In the genomic region with DNA sequence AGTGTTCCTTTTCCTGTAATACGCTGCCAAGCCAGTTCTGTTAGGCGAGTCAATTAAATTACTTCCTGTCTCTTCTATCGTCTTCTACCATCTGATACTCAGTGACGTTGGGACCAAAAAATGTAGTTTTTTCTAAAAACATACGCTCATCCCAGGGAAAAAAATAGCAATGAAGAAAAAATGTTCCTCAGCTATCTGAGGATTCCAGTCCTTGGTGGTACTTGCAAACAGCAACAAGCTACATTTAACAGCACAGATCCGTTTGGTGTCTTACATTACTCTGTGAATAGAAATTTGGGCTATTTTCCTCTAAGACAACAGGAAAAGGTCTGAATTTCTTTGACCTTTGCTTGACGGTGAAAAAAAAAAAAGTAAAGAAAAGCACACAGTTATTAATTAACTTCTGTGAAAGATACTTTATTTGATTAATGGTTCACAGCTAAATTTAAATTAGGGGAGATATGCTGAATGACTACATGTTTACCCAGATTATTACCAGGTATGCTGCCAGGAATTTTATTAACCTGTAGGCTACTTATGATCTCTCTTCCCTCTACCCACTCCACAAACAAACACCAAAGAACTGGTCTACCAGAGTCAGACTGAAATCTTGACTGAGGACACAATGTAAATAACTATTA, we compare ENCODE assay signal across 9 cellular contexts.
A peak's percentile ranks its signal among the peaks of the same experiment; 100 is the strongest.
DNase-seq lines count a peak whose midpoint lies in the region; ATAC-seq, FAIRE-seq and TF ChIP-seq lines count a peak whose summit lies in the region.
"Had no signal": no experiment of that assay in that cellular context is flagged by ENCODE, and none has a peak within 500 bp of the region (broad histone marks: within the 10 kb centered on the region; RNA-seq: fewer than 3 reads in every experiment).

No MANE protein-coding gene starts in this region.

- no peak overlapping the region for H4K91ac ChIP-seq in mesenchymal stem cell (ENCODE audit: low read length)

- H3K14ac ChIP-seq in mesenchymal stem cell (ENCODE audit: low read length in 2 of 2), result no peak overlapping the region

- no peaks in the 10 kb centered on the region for H3K79me2 ChIP-seq in DOHH2 (ENCODE audit: control insufficient read depth, low read length)
- H3K79me2 ChIP-seq in astrocyte (ENCODE audit: insufficient read depth, low read length), result no peaks in the 10 kb centered on the region

- H2BK5ac ChIP-seq in mesenchymal stem cell (ENCODE audit: low read depth, low read length, poor library complexity, severe bottlenecking), result peak overlapping the region; percentile 92

- H3K9me2 ChIP-seq in DOHH2 (replicated peaks; ENCODE audit: control insufficient read depth, low read length), result no peaks in the 10 kb centered on the region

- no peak overlapping the region for H3K23ac ChIP-seq in mesenchymal stem cell (ENCODE audit: low read length in 2 of 2)

- CTCF ChIA-PET in Calu3 (lab: Charles Lee), result interaction anchor here (0.7 to 5.2 kb wide), 11 partner anchors 10 to 502 kb away, joined by 3 to 31 read pairs (median 4); no protein-coding TSS in a partner anchor

- H3K9me3 Mint-ChIP-seq in astrocyte (ENCODE audit: unreplicated experiment), result no peaks in the 10 kb centered on the region
- H3K9me3 Mint-ChIP-seq in Calu3 (ENCODE audit: low read depth, unreplicated experiment), result no peaks in the 10 kb centered on the region

- peak; percentile 66 for FAIRE-seq in astrocyte (lab: Jason Lieb, UNC)

- no peak overlapping the region for H3K27ac Mint-ChIP-seq in astrocyte (ENCODE audit: unreplicated experiment)
- no peak overlapping the region for H3K27ac Mint-ChIP-seq in Calu3 (ENCODE audit: unreplicated experiment)

- TF ChIP-seq CTCF in DOHH2 (IDR thresholded peaks at IDR 0.05; ENCODE audit: low read depth, low read length, poor library complexity, severe bottlenecking) (no peak), astrocyte (IDR thresholded peaks at IDR 0.05; ENCODE audit: insufficient read depth, low read depth, low read length) (no peak), Calu3 (IDR thresholded peaks at IDR 0.05; ENCODE audit: unreplicated experiment) (no peak), GM13977 (IDR thresholded peaks at IDR 0.05; ENCODE audit: extremely low read depth, insufficient read depth, missing control alignments) (no peak)

- no peaks in the 10 kb centered on the region for H3F3A ChIP-seq in DOHH2 (ENCODE audit: control insufficient read depth, insufficient read depth)

- no peak overlapping the region for H2AK5ac ChIP-seq in mesenchymal stem cell (ENCODE audit: low read length, severe bottlenecking)

- BruUV-seq in Calu3 (replicated peaks; lab: Mats Ljungman, UMichigan), result no TSS peak

- H3K4me2 ChIP-seq in DOHH2 (ENCODE audit: low read length) (peak overlapping the region; percentile 57), astrocyte (ENCODE audit: low read length) (peak overlapping the region; percentile 55), mesenchymal stem cell (ENCODE audit: low read length, poor library complexity, severe bottlenecking) (no peak overlapping the region)

- no peak overlapping the region for H3K18ac ChIP-seq in mesenchymal stem cell (ENCODE audit: low read depth in 1 of 2, low read length in 2 of 2)

- H2BK12ac ChIP-seq in mesenchymal stem cell (ENCODE audit: low read length in 2 of 2), result no peak overlapping the region

- no peaks in the 10 kb centered on the region for H3K9me3 ChIP-seq in DOHH2 (ENCODE audit: control insufficient read depth, insufficient read depth, low read length)
- no peaks in the 10 kb centered on the region for H3K9me3 ChIP-seq in astrocyte (ENCODE audit: insufficient read depth, low read depth, low read length)
- no peaks in the 10 kb centered on the region for H3K9me3 ChIP-seq in mesenchymal stem cell (ENCODE audit: control insufficient read depth, low read length)

- ATAC-seq in HG02973 (IDR thresholded peaks at IDR 0.05; ENCODE audit: unreplicated experiment), result peak; percentile 29
- ATAC-seq in HG03520 (IDR thresholded peaks at IDR 0.05; ENCODE audit: unreplicated experiment), result no peak
- ATAC-seq: HCT116 had no signal

- in situ Hi-C loops in GM13977 (cut with MboI; ENCODE audit: low pct_unique_long_range_greater_than_20kb, low sequenced_read_pairs, unreplicated experiment), result no loop called here

- H2BK15ac ChIP-seq in mesenchymal stem cell (ENCODE audit: low read depth, poor library complexity, severe bottlenecking), result no peak overlapping the region

- no peaks in the 10 kb centered on the region for H3K27me3 ChIP-seq in DOHH2 (ENCODE audit: control insufficient read depth, low read length)
- no peaks in the 10 kb centered on the region for H3K27me3 ChIP-seq in astrocyte (ENCODE audit: insufficient read depth, low read length)
- H3K27me3 ChIP-seq in mesenchymal stem cell (ENCODE audit: control insufficient read depth in 1 of 2, insufficient read depth in 1 of 2, low read length in 2 of 2), result no peaks in the 10 kb centered on the region

- H3K36me3 ChIP-seq in DOHH2 (ENCODE audit: control insufficient read depth, low read length) (no peaks in the 10 kb centered on the region), astrocyte (ENCODE audit: insufficient read depth, low read length) (no peaks in the 10 kb centered on the region), mesenchymal stem cell (ENCODE audit: control insufficient read depth in 1 of 2, insufficient read depth in 2 of 2, low read depth in 1 of 2, low read length in 2 of 2) (no peaks in the 10 kb centered on the region)

- H3K4me3 ChIP-seq in DOHH2 (ENCODE audit: low read length), result peak overlapping the region; percentile 27
- peak overlapping the region; percentile 32 for H3K4me3 ChIP-seq in astrocyte (ENCODE audit: insufficient read depth, low read depth, low read length)
- H3K4me3 ChIP-seq in mesenchymal stem cell (ENCODE audit: insufficient read depth in 1 of 2, low read depth in 1 of 2, low read length in 2 of 2), result peak overlapping the region in 1 of 2 experiments; percentile 7

- H2AFZ ChIP-seq in astrocyte (ENCODE audit: low read depth, low read length) (no peak overlapping the region), mesenchymal stem cell (ENCODE audit: low read depth, low read length) (no peak overlapping the region)

- H3K4ac ChIP-seq in mesenchymal stem cell (ENCODE audit: low read depth in 1 of 2, low read length in 2 of 2), result no peak overlapping the region

- no peaks in the 10 kb centered on the region for H3K36me3 Mint-ChIP-seq in astrocyte (ENCODE audit: low read depth, unreplicated experiment)
- peaks cover 6% of the 10 kb centered on the region for H3K36me3 Mint-ChIP-seq in Calu3 (ENCODE audit: insufficient read depth, unreplicated experiment)

- H3K4me1 ChIP-seq in DOHH2 (ENCODE audit: control insufficient read depth, low read length), result peaks cover 22% of the 10 kb centered on the region
- peaks cover 42% of the 10 kb centered on the region for H3K4me1 ChIP-seq in astrocyte (ENCODE audit: insufficient read depth, low read length)
- peaks cover 10% of the 10 kb centered on the region for H3K4me1 ChIP-seq in mesenchymal stem cell (ENCODE audit: control insufficient read depth, insufficient read depth, low read depth, low read length)

- H3K27me3 Mint-ChIP-seq in astrocyte (ENCODE audit: low read depth, unreplicated experiment) (no peaks in the 10 kb centered on the region), Calu3 (ENCODE audit: unreplicated experiment) (no peaks in the 10 kb centered on the region)

- H3K4me3 Mint-ChIP-seq in astrocyte (ENCODE audit: unreplicated experiment), result no peak overlapping the region
- no peak overlapping the region for H3K4me3 Mint-ChIP-seq in Calu3 (ENCODE audit: low read depth, unreplicated experiment)

- H4K8ac ChIP-seq in mesenchymal stem cell (ENCODE audit: low read length), result no peak overlapping the region

- H3K27ac ChIP-seq in DOHH2 (ENCODE audit: low read depth, low read length) (no peak overlapping the region), astrocyte (ENCODE audit: low read depth, low read length) (peak overlapping the region; percentile 87), mesenchymal stem cell (ENCODE audit: low read length, poor library complexity, severe bottlenecking) (peak overlapping the region; percentile 100)

- 22% methylated on average over 3 of the region's 7 CpGs for WGBS in mesenchymal stem cell

- H3K4me1 Mint-ChIP-seq in astrocyte (ENCODE audit: low read depth, unreplicated experiment), result peaks cover 9% of the 10 kb centered on the region
- H3K4me1 Mint-ChIP-seq in Calu3 (ENCODE audit: low read depth, unreplicated experiment), result peaks cover 23% of the 10 kb centered on the region

- intact Hi-C loops in Calu3 (cut with micrococcal nuclease; ENCODE audit: unreplicated experiment), result loop anchor here (2.0 to 5.0 kb wide), 5 partner anchors 14 to 503 kb away; partner anchors contain the start of gene ZBTB11

- H2BK120ac ChIP-seq in mesenchymal stem cell (ENCODE audit: low read depth, low read length), result no peak overlapping the region

- H3K79me1 ChIP-seq in mesenchymal stem cell (replicated peaks; ENCODE audit: low read length, poor library complexity, severe bottlenecking), result peaks cover 7% of the 10 kb centered on the region

- DNase-seq in astrocyte (ENCODE audit: low read depth), result peak; percentile 93
- DNase-seq in mesenchymal stem cell, result peak; percentile 94
- no peak for DNase-seq in Calu3
- DNase-seq in activated CD4-positive, alpha-beta T cell treated with anti-CD3 and anti-CD28 coated beads, Interleukin-2, amount 50 U/mL, for 1 hour, result no peak
- no peak for DNase-seq in GM13977 (ENCODE audit: low spot score)

- H4K20me1 ChIP-seq in DOHH2 (ENCODE audit: control insufficient read depth, insufficient read depth, low read depth, low read length), result no peaks in the 10 kb centered on the region
- H4K20me1 ChIP-seq in astrocyte (ENCODE audit: insufficient read depth, low read length), result no peaks in the 10 kb centered on the region

- H3K9ac ChIP-seq in astrocyte (ENCODE audit: low read length), result peak overlapping the region; percentile 67
- peak overlapping the region; percentile 83 for H3K9ac ChIP-seq in mesenchymal stem cell (ENCODE audit: low read length)

Comparison
In these comparisons a context has a peak if more than half of its experiments do, and no peak if none do; other contexts are left out.
1. DNase-seq: peak in astrocyte (single experiment) and mesenchymal stem cell (single experiment); none in Calu3 (single experiment), activated CD4-positive, alpha-beta T cell treated with anti-CD3 and anti-CD28 coated beads, Interleukin-2, amount 50 U/mL, for 1 hour (single experiment) and GM13977 (single experiment).